Comparison of ENCODE assay signal across 10 cellular contexts in genomic region chr5:149423287-149424268, GRCh38. TPM values are rescaled to one million over a fixed set of nuclear protein-coding genes. Genes with fewer than 3 reads are reported as not detected.
DNase-seq lines count a peak whose midpoint lies in the region; ATAC-seq and TF ChIP-seq lines count a peak whose summit lies in the region.
"Had no signal": no experiment of that assay in that cellular context is flagged by ENCODE, and none has a peak within 500 bp of the region (broad histone marks: within the 10 kb centered on the region; RNA-seq: fewer than 3 reads in every experiment).

No MANE protein-coding gene starts in this region.

- H3K4me1 ChIP-seq in ascending aorta: peaks cover 21 to 66% of the 10 kb centered on the region in 2 donors
- H3K4me1 ChIP-seq in heart left ventricle: peaks cover 2 to 97% (median 67%) of the 10 kb centered on the region in 12 donors
- H3K4me1 ChIP-seq in neuronal stem cell (ENCODE audit: control insufficient read depth in 2 of 2, insufficient read depth in 1 of 2, low read depth in 1 of 2, low read length in 2 of 2): peaks cover 27 to 29% of the 10 kb centered on the region in 2 donors

- H4K91ac ChIP-seq in neuronal stem cell (ENCODE audit: low read depth, low read length, poor library complexity): no peak overlapping the region

- H4K8ac ChIP-seq in neuronal stem cell (ENCODE audit: low read depth, low read length): no peak overlapping the region

- no peak overlapping the region for H2AK5ac ChIP-seq in neuronal stem cell (ENCODE audit: low read depth, low read length)

- 30 to 37% (median 31%) methylated on average over 12 to 13 of the region's 13 CpGs for WGBS in heart left ventricle, 4 donors
- no CpG with 5 or more reads among the region's 13 CpGs for WGBS in neuronal stem cell (ENCODE audit: extremely low coverage in 2 of 2, insufficient read length in 2 of 2, insufficient replicate concordance in 1 of 2), 2 donors

- H3K36me3 ChIP-seq in ascending aorta (peaks cover 97 to 100% of the 10 kb centered on the region in 2 donors), heart left ventricle (peaks cover 0 to 75% (median 12%) of the 10 kb centered on the region in 9 donors), neuronal stem cell (replicated peaks in 1 of 2; ENCODE audit: control insufficient read depth in 2 of 2, insufficient read depth in 2 of 2, low read length in 2 of 2) (no peaks in the 10 kb centered on the region)

- H2BK15ac ChIP-seq in neuronal stem cell (ENCODE audit: low read length): peak overlapping the region; percentile 41

- H3K23ac ChIP-seq in neuronal stem cell (ENCODE audit: low read depth, low read length, poor library complexity): no peak overlapping the region

- no peaks in the 10 kb centered on the region for H3K36me3 Mint-ChIP-seq in stimulated activated naive B cell treated with anti-CD40 and anti-IgM and Interleukin-4, amounts not matched to agents 10 μg/mL and 1 μg/mL and 100 μg/mL, for 72 hours
- H3K36me3 Mint-ChIP-seq: immature natural killer cell had no signal

- H2BK120ac ChIP-seq in neuronal stem cell (ENCODE audit: low read depth, low read length): no peak overlapping the region

- DNase-seq in AG04450 (ENCODE audit: low read depth, low spot score): peak; percentile 63
- no peak for DNase-seq in ascending aorta (ENCODE audit: low spot score in 2 of 2)
- DNase-seq in heart left ventricle: peak; percentile 78 to 88 (median 81)
- no peak for DNase-seq in neuronal stem cell (ENCODE audit: low spot score)
- DNase-seq in activated naive CD4-positive, alpha-beta T cell treated with Interleukin-2 at 50 U/mL for 16 hours: no peak
- DNase-seq in GF-D8 (lab: John Stamatoyannopoulos, UW): no peak
- no peak for DNase-seq in stimulated activated naive B cell treated with anti-CD40 and anti-IgM and Interleukin-4, amounts not matched to agents 10 μg/mL and 1 μg/mL and 100 μg/mL, for 72 hours
- DNase-seq: immature natural killer cell had no signal

- no peaks in the 10 kb centered on the region for H3K27me3 ChIP-seq in AG04450 (ENCODE audit: control insufficient read depth, insufficient read depth, low read length)
- H3K27me3 ChIP-seq in ascending aorta: no peaks in the 10 kb centered on the region
- no peaks in the 10 kb centered on the region for H3K27me3 ChIP-seq in heart left ventricle
- H3K27me3 ChIP-seq in neuronal stem cell (ENCODE audit: control insufficient read depth in 3 of 3, insufficient read depth in 3 of 3, low read depth in 1 of 3, low read length in 3 of 3): no peaks in the 10 kb centered on the region

- peak overlapping the region; percentile 24 for H3K18ac ChIP-seq in neuronal stem cell (ENCODE audit: low read length)

- H2BK12ac ChIP-seq in neuronal stem cell (ENCODE audit: low read length): no peak overlapping the region

- peaks cover 3 to 6% of the 10 kb centered on the region in 2 donors for H3K4me1 Mint-ChIP-seq in stimulated activated naive B cell treated with anti-CD40 and anti-IgM and Interleukin-4, amounts not matched to agents 10 μg/mL and 1 μg/mL and 100 μg/mL, for 72 hours
- H3K4me1 Mint-ChIP-seq: immature natural killer cell had no signal

- no peak overlapping the region for H3K4me2 ChIP-seq in neuronal stem cell (ENCODE audit: insufficient read depth, low read length, poor library complexity, severe bottlenecking)

- peak; percentile 66 to 78 (median 74) for ATAC-seq in heart left ventricle
- ATAC-seq in GM21786 (IDR thresholded peaks at IDR 0.05; ENCODE audit: unreplicated experiment): no peak
- ATAC-seq in stimulated activated naive B cell treated with anti-CD40 and anti-IgM and Interleukin-4, amounts not matched to agents 10 μg/mL and 1 μg/mL and 100 μg/mL, for 72 hours (replicated peaks): no peak

- no peaks in the 10 kb centered on the region for H3K79me1 ChIP-seq in neuronal stem cell (ENCODE audit: low read depth, low read length)

- H2BK5ac ChIP-seq in neuronal stem cell (ENCODE audit: low read length): no peak overlapping the region

- H3K14ac ChIP-seq in neuronal stem cell (ENCODE audit: low read length): no peak overlapping the region

- no peak overlapping the region for H3K4me3 Mint-ChIP-seq in stimulated activated naive B cell treated with anti-CD40 and anti-IgM and Interleukin-4, amounts not matched to agents 10 μg/mL and 1 μg/mL and 100 μg/mL, for 72 hours
- H3K4me3 Mint-ChIP-seq: immature natural killer cell had no signal

- peak in 1 of 2 donors; percentile 22 for TF ChIP-seq POLR2A in heart left ventricle (IDR thresholded peaks at IDR 0.05)

- TF ChIP-seq CTCF in AG04450 (IDR thresholded peaks at IDR 0.05; ENCODE audit: low read depth, low read length) (no peak), ascending aorta (IDR thresholded peaks at IDR 0.05) (no peak), heart left ventricle (IDR thresholded peaks at IDR 0.05) (no peak)

- peaks cover 29 to 37% of the 10 kb centered on the region in 2 donors for H3K27me3 Mint-ChIP-seq in stimulated activated naive B cell treated with anti-CD40 and anti-IgM and Interleukin-4, amounts not matched to agents 10 μg/mL and 1 μg/mL and 100 μg/mL, for 72 hours

- intact Hi-C loops in ascending aorta (cut with DNase I) (loop anchor here (10.0 kb wide), 1 partner anchor 949 kb away; no protein-coding TSS in a partner anchor), heart left ventricle (cut with DNase I) (loop anchor here in 4 of 10 donors (2.0 to 5.0 kb wide), 2 partner anchors 36 to 37 kb away; no protein-coding TSS in a partner anchor)

- H3K4ac ChIP-seq in neuronal stem cell (ENCODE audit: low read length): no peak overlapping the region

- peak overlapping the region; percentile 86 for H2AFZ ChIP-seq in neuronal stem cell (ENCODE audit: low read length)

- POLR2A ChIA-PET in AG04450 (lab: Yijun Ruan, JAX): interaction anchor here (0.6 to 5.6 kb wide), 13 partner anchors 10 to 1230 kb away, joined by 3 to 95 read pairs (median 4); partner anchors contain the start of gene GRPEL2

- H3K9me3 ChIP-seq in AG04450 (ENCODE audit: control insufficient read depth, insufficient read depth, low read length): no peaks in the 10 kb centered on the region
- no peaks in the 10 kb centered on the region for H3K9me3 ChIP-seq in ascending aorta
- no peaks in the 10 kb centered on the region for H3K9me3 ChIP-seq in heart left ventricle
- no peaks in the 10 kb centered on the region for H3K9me3 ChIP-seq in neuronal stem cell (replicated peaks in 1 of 2; ENCODE audit: control insufficient read depth in 2 of 2, insufficient read depth in 1 of 2, low read depth in 1 of 2, low read length in 2 of 2)

- H3K27ac ChIP-seq in AG04450 (ENCODE audit: low read depth, low read length) (peak overlapping the region; percentile 95), ascending aorta (peak overlapping the region; percentile 88 to 90), heart left ventricle (peak overlapping the region; percentile 84 to 98 (median 92)), neuronal stem cell (replicated peaks; ENCODE audit: low read length) (no peak overlapping the region)

- CTCF ChIA-PET in AG04450 (lab: Charles Lee): interaction anchor here (0.5 to 3.1 kb wide), 9 partner anchors 11 to 142 kb away, joined by 3 to 15 read pairs (median 4); no protein-coding TSS in a partner anchor

- H3K4me3 ChIP-seq in AG04450 (ENCODE audit: low read depth, low read length) (peak overlapping the region; percentile 44), ascending aorta (peak overlapping the region in 1 of 2 donors; percentile 87), heart left ventricle (peak overlapping the region; percentile 23 to 61 (median 49)), neuronal stem cell (ENCODE audit: low read length in 2 of 2) (no peak overlapping the region)

- no peak overlapping the region for H3K27ac Mint-ChIP-seq in stimulated activated naive B cell treated with anti-CD40 and anti-IgM and Interleukin-4, amounts not matched to agents 10 μg/mL and 1 μg/mL and 100 μg/mL, for 72 hours
- H3K27ac Mint-ChIP-seq: immature natural killer cell had no signal

- H3K9me3 Mint-ChIP-seq in stimulated activated naive B cell treated with anti-CD40 and anti-IgM and Interleukin-4, amounts not matched to agents 10 μg/mL and 1 μg/mL and 100 μg/mL, for 72 hours: no peaks in the 10 kb centered on the region
- H3K9me3 Mint-ChIP-seq: immature natural killer cell had no signal

- no peak overlapping the region for H3K9ac ChIP-seq in neuronal stem cell (ENCODE audit: low read depth, low read length, poor library complexity)

RNA-seq across cellular contexts. Expression of gene IL17B, which starts 44.5 kb away (rescaled TPM):
- polyA plus RNA-seq in AG04450 (2011; rRNA removed) (0.24 TPM in 1 of 2 replicates, not detected in the other), heart left ventricle (under 1 TPM in 1 of 2 donors, not detected in 1; 0.33 TPM)
- 0.41 TPM in 1 of 2 replicates, not detected in the other for polyA minus RNA-seq in AG04450 (2011; rRNA and poly(A)+ RNA removed)
- total RNA-seq in ascending aorta (46.8 TPM), heart left ventricle (under 1 TPM in 2 of 9 donors, not detected in 7; 0.35 to 0.42 TPM)
- polyA plus RNA-seq in neuronal stem cell (2013, experiment 1 of 2): not detected
- not detected for polyA plus RNA-seq in neuronal stem cell (2013, experiment 2 of 2)
- total RNA-seq: dermis blood vessel endothelial cell had no signal
- polyA plus RNA-seq: immature natural killer cell had no signal

Comparison
In these comparisons a context has a peak if more than half of its experiments do, and no peak if none do; other contexts are left out.
1. DNase-seq: peak in AG04450 (single experiment) and heart left ventricle (5 of 5); none in ascending aorta (0 of 2), neuronal stem cell (single experiment), activated naive CD4-positive, alpha-beta T cell treated with Interleukin-2 at 50 U/mL for 16 hours (single experiment), GF-D8 (single experiment) and stimulated activated naive B cell treated with anti-CD40 and anti-IgM and Interleukin-4, amounts not matched to agents 10 μg/mL and 1 μg/mL and 100 μg/mL, for 72 hours (single experiment).
2. H3K4me3 ChIP-seq: peak in AG04450 (single experiment) and heart left ventricle (12 of 12); none in neuronal stem cell (0 of 2).
3. ATAC-seq: peak in heart left ventricle (4 of 4); none in GM21786 (single experiment) and stimulated activated naive B cell treated with anti-CD40 and anti-IgM and Interleukin-4, amounts not matched to agents 10 μg/mL and 1 μg/mL and 100 μg/mL, for 72 hours (0 of 2).
4. RNA of gene IL17B, which starts 44.5 kb away (total RNA-seq): 46.8 TPM in ascending aorta (single experiment); 0.35 to 0.42 TPM in heart left ventricle; every median in the first group is over 10 times any median in the second.